19 cellular contexts compared by ENCODE assay signal in genomic region chr7:148715027-148715426, GRCh38.
"Had no signal": no experiment of that assay in that cellular context is flagged by ENCODE, and none has a peak within 500 bp of the region (broad histone marks: within the 10 kb centered on the region; RNA-seq: fewer than 3 reads in every experiment).

No MANE protein-coding gene starts in this region.

- H3K27me3 Mint-ChIP-seq: activated naive CD8-positive, alpha-beta T cell treated with anti-CD3 and anti-CD28 coated beads, Interleukin-2, amount 10 ng/mL, durations not matched to agents 7 days and 5 days had no signal

- H3K36me3 ChIP-seq: brain microvascular endothelial cell, lower lobe of right lung, ovary, upper lobe of left lung had no signal

- H3K27ac ChIP-seq: brain microvascular endothelial cell, lower lobe of right lung, ovary, upper lobe of left lung had no signal

- H3K9me3 ChIP-seq: lower lobe of right lung, ovary, upper lobe of left lung had no signal

- FAIRE-seq: frontal cortex, TTC549 had no signal

- H3K9me3 Mint-ChIP-seq: stimulated activated effector memory CD8-positive, alpha-beta T cell treated with anti-CD3 and anti-CD28 coated beads, Interleukin-12 subunit alpha, Interleukin-12 subunit beta, amount 100 ng/mL, for 72 hours had no signal

- ATAC-seq: left colon, lower lobe of right lung, WTC11 had no signal

- H3K4me3 Mint-ChIP-seq: activated naive CD8-positive, alpha-beta T cell treated with anti-CD3 and anti-CD28 coated beads, Interleukin-2, amount 10 ng/mL, durations not matched to agents 7 days and 5 days; stimulated activated effector memory CD8-positive, alpha-beta T cell treated with anti-CD3 and anti-CD28 coated beads, Interleukin-12 subunit alpha, Interleukin-12 subunit beta, amount 100 ng/mL, for 72 hours; WTC11 had no signal

- H3K27me3 ChIP-seq: brain microvascular endothelial cell, ovary, upper lobe of left lung had no signal

- DNase-seq: activated CD4-positive, alpha-beta T cell treated with anti-CD3 and anti-CD28 coated beads for 48 hours; activated CD8-positive, alpha-beta memory T cell treated with anti-CD3 and anti-CD28 coated beads for 24 hours; activated naive CD8-positive, alpha-beta T cell treated with anti-CD3 and anti-CD28 coated beads, Interleukin-2, amount 10 ng/mL, durations not matched to agents 7 days and 5 days; anterior cingulate cortex; brain microvascular endothelial cell; cortex of kidney; effector CD8-positive, alpha-beta T cell; head of caudate nucleus; left colon; lower lobe of right lung; midbrain; ovary; stimulated activated CD4-positive, alpha-beta T cell treated with anti-CD3 and anti-CD28 coated beads, Interleukin-12 subunit alpha, Interleukin-12 subunit beta, amount 100 ng/mL, for 4 hours; substantia nigra; upper lobe of left lung had no signal

- H3K27ac Mint-ChIP-seq: activated naive CD8-positive, alpha-beta T cell treated with anti-CD3 and anti-CD28 coated beads, Interleukin-2, amount 10 ng/mL, durations not matched to agents 7 days and 5 days; stimulated activated effector memory CD8-positive, alpha-beta T cell treated with anti-CD3 and anti-CD28 coated beads, Interleukin-12 subunit alpha, Interleukin-12 subunit beta, amount 100 ng/mL, for 72 hours; WTC11 had no signal

- H3K4me3 ChIP-seq: lower lobe of right lung, ovary, upper lobe of left lung had no signal
